ENCODE assay signal across 1 cellular context in genomic region chr12:108664338-108665258, GRCh38.
TF ChIP-seq lines count a peak whose summit lies in the region.

No MANE protein-coding gene starts in this region.

TF ChIP-seq in HepG2, 621 proteins besides CTCF, POLR2A, EP300 and RAD21 (continued from another document and continues in another):
- TF ChIP-seq ZBTB43 (CRISPR knock-in tag; conservative IDR thresholded peaks at IDR 0.05) = 0 out of 2 replicates have a peak, but pooled peaks have one; percentile 31
- TF ChIP-seq GABPB1 (CRISPR knock-in tag; IDR thresholded peaks at IDR 0.05) = peak; percentile 27; the same call in 1 of the 2 replicates
- no peak for TF ChIP-seq NFAT5 (CRISPR knock-in tag; IDR thresholded peaks at IDR 0.05)
- no peak for TF ChIP-seq DMTF1 (CRISPR knock-in tag; IDR thresholded peaks at IDR 0.05)
- no peak for TF ChIP-seq MAFF (IDR thresholded peaks at IDR 0.05; ENCODE audit: low read depth, low read length)
- peak; percentile 73; the same call in 1 of the 2 replicates for TF ChIP-seq ARID3A (IDR thresholded peaks at IDR 0.05; ENCODE audit: low read depth, low read length)
- peak; percentile 71; the same call in 1 of the 2 replicates for TF ChIP-seq ZBTB25 (CRISPR knock-in tag; IDR thresholded peaks at IDR 0.05)
- no peak for TF ChIP-seq SNAPC2 (CRISPR knock-in tag; IDR thresholded peaks at IDR 0.05)
- peak; percentile 56; the same call in 1 of the 2 replicates for TF ChIP-seq ARID4A (CRISPR knock-in tag; IDR thresholded peaks at IDR 0.05; ENCODE audit: borderline replicate concordance)
- TF ChIP-seq GATAD1 (CRISPR knock-in tag; IDR thresholded peaks at IDR 0.05) = peak; percentile 44; the same call in 1 of the 2 replicates
- no peak for TF ChIP-seq DRAP1 (CRISPR knock-in tag; IDR thresholded peaks at IDR 0.05)
- no peak for TF ChIP-seq ZBTB1 (CRISPR knock-in tag; IDR thresholded peaks at IDR 0.05; ENCODE audit: borderline replicate concordance)
- TF ChIP-seq NR2C2 (CRISPR knock-in tag; IDR thresholded peaks at IDR 0.05; ENCODE audit: borderline replicate concordance) = peak; percentile 80
- TF ChIP-seq CHD4 (IDR thresholded peaks at IDR 0.05; ENCODE audit: borderline replicate concordance, low read length) = no peak; the same call in 1 of the 2 replicates
- peak; percentile 88; the same call in 1 of the 2 replicates for TF ChIP-seq NCOR1 (IDR thresholded peaks at IDR 0.05; ENCODE audit: borderline replicate concordance, low read length)
- TF ChIP-seq MAFK (conservative IDR thresholded peaks at IDR 0.05 in 1 of 2, IDR thresholded peaks at IDR 0.05 in 1 of 2; ENCODE audit: low read length in 2 of 2) = peak; percentile 25 to 44; a peak in 2 of 4 replicates
- no peak for TF ChIP-seq GMEB1 (CRISPR knock-in tag; IDR thresholded peaks at IDR 0.05; ENCODE audit: borderline replicate concordance)
- no peak for TF ChIP-seq ZNF333 (CRISPR knock-in tag; IDR thresholded peaks at IDR 0.05; ENCODE audit: borderline replicate concordance)
- 0 out of 2 replicates have a peak, but pooled peaks have one; percentile 21 for TF ChIP-seq ZNF792 (CRISPR knock-in tag; IDR thresholded peaks at IDR 0.05)
- TF ChIP-seq JUND (CRISPR knock-in tag; IDR thresholded peaks at IDR 0.05) = peak; percentile 79; the same call in 1 of the 2 replicates
- no peak for TF ChIP-seq BRF2 (CRISPR knock-in tag; IDR thresholded peaks at IDR 0.05)
- no peak for TF ChIP-seq KLF13 (CRISPR knock-in tag; IDR thresholded peaks at IDR 0.05)
- no peak for TF ChIP-seq SNAPC4 (CRISPR knock-in tag; IDR thresholded peaks at IDR 0.05)
